Comparison of ENCODE assay signal across 1 cellular context in genomic region chr16:1005286-1005685, GRCh38.
TF ChIP-seq lines count a peak whose summit lies in the region.

No MANE protein-coding gene starts in this region.

TF ChIP-seq in H1, 55 proteins besides CTCF, POLR2A, EP300 and RAD21:
- no peak for TF ChIP-seq KDM4A (IDR thresholded peaks at IDR 0.05; ENCODE audit: low read depth, low read length, severe bottlenecking)
- TF ChIP-seq, protein P1, sequence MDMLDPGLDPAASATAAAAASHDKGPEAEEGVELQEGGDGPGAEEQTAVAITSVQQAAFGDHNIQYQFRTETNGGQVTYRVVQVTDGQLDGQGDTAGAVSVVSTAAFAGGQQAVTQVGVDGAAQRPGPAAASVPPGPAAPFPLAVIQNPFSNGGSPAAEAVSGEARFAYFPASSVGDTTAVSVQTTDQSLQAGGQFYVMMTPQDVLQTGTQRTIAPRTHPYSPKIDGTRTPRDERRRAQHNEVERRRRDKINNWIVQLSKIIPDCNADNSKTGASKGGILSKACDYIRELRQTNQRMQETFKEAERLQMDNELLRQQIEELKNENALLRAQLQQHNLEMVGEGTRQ (IDR thresholded peaks at IDR 0.05; ENCODE audit: low read length), result no peak
- no peak for TF ChIP-seq RFX5 (IDR thresholded peaks at IDR 0.05; ENCODE audit: borderline replicate concordance, low read depth, low read length)
- TF ChIP-seq ZNF274 (IDR thresholded peaks at IDR 0.05; ENCODE audit: borderline replicate concordance, extremely low read depth, low read length), result no peak
- TF ChIP-seq KDM1A (IDR thresholded peaks at IDR 0.05; ENCODE audit: borderline replicate concordance, low read length), result peak; percentile 82; the same call in 1 of the 2 replicates
